In the genomic region with DNA sequence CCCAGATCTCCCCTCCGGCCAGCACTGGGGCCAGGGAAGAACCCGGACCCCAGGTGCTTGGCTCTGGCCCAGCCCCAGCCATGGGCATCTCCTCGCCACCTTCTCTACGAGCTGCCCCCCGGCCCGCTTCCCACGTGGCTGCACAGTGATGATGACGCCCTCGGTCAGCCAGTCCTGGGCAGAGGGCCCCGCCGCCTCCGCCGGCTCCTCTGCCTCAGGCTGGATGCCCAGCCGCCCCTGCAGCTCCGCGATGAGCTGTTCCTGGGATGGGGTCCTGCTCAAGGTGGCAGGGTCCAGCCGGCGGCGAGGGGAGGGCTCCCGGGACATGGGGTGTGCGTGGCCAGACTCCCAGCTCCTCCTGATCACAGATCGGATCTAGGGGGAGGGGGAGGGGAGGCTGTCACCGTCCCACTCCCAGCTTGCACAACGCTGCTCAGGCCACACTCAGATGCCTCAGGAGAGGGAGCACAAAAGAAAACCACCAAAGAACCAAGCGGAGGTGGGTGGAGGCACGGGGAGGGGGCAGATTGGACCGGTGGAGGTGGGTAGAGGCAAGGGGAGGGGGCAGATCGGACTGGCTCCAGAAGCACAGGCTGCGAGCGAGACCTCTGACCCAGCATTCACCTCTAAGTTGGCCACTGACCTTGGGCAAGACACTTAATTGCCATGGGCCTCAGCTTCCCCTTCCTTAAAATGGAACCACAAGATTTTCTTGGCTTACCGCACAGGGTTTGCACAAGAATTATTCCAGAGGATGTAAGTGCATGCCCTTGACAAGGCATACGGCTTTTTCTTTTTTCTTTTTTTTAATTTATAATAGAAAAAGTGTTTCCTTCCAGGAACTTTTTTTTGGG, we compare ENCODE assay signal across 1 cellular context.
TF ChIP-seq lines count a peak whose summit lies in the region.

No MANE protein-coding gene starts in this region.

TF ChIP-seq in K562, 482 proteins besides CTCF, POLR2A, EP300 and RAD21 (continued from another document):
- TF ChIP-seq, protein P1, sequence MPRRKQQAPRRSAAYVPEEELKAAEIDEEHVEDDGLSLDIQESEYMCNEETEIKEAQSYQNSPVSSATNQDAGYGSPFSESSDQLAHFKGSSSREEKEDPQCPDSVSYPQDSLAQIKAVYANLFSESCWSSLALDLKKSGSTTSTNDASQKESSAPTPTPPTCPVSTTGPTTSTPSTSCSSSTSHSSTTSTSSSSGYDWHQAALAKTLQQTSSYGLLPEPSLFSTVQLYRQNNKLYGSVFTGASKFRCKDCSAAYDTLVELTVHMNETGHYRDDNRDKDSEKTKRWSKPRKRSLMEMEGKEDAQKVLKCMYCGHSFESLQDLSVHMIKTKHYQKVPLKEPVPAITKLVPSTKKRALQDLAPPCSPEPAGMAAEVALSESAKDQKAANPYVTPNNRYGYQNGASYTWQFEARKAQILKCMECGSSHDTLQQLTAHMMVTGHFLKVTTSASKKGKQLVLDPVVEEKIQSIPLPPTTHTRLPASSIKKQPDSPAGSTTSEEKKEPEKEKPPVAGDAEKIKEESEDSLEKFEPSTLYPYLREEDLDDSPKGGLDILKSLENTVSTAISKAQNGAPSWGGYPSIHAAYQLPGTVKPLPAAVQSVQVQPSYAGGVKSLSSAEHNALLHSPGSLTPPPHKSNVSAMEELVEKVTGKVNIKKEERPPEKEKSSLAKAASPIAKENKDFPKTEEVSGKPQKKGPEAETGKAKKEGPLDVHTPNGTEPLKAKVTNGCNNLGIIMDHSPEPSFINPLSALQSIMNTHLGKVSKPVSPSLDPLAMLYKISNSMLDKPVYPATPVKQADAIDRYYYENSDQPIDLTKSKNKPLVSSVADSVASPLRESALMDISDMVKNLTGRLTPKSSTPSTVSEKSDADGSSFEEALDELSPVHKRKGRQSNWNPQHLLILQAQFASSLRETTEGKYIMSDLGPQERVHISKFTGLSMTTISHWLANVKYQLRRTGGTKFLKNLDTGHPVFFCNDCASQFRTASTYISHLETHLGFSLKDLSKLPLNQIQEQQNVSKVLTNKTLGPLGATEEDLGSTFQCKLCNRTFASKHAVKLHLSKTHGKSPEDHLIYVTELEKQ (CRISPR knock-in tag; IDR thresholded peaks at IDR 0.05): no peak
- TF ChIP-seq JUN (IDR thresholded peaks at IDR 0.05; ENCODE audit: borderline replicate concordance, low read depth, low read length) (no peak), JUN (CRISPR knock-in tag; IDR thresholded peaks at IDR 0.05; ENCODE audit: borderline replicate concordance) (no peak), NRF1 (conservative IDR thresholded peaks at IDR 0.05 in 1 of 2, IDR thresholded peaks at IDR 0.05 in 1 of 2) (no peak), ESRRA (IDR thresholded peaks at IDR 0.05; ENCODE audit: borderline replicate concordance, low read depth) (peak; percentile 23; the same call in 1 of the 2 replicates), STAT5A (IDR thresholded peaks at IDR 0.05; ENCODE audit: borderline replicate concordance, low read length) (no peak), MITF (IDR thresholded peaks at IDR 0.05) (no peak), HMG20B (CRISPR knock-in tag; IDR thresholded peaks at IDR 0.05) (no peak), ZNF175 (CRISPR knock-in tag; IDR thresholded peaks at IDR 0.05; ENCODE audit: low read depth) (no peak), KAT2B (IDR thresholded peaks at IDR 0.05; ENCODE audit: low read depth, low read length) (no peak), KDM1A (IDR thresholded peaks at IDR 0.05) (peak in 1 of 2 experiments; percentile 68; a peak in 1 of 4 replicates)
- TF ChIP-seq, protein P2, sequence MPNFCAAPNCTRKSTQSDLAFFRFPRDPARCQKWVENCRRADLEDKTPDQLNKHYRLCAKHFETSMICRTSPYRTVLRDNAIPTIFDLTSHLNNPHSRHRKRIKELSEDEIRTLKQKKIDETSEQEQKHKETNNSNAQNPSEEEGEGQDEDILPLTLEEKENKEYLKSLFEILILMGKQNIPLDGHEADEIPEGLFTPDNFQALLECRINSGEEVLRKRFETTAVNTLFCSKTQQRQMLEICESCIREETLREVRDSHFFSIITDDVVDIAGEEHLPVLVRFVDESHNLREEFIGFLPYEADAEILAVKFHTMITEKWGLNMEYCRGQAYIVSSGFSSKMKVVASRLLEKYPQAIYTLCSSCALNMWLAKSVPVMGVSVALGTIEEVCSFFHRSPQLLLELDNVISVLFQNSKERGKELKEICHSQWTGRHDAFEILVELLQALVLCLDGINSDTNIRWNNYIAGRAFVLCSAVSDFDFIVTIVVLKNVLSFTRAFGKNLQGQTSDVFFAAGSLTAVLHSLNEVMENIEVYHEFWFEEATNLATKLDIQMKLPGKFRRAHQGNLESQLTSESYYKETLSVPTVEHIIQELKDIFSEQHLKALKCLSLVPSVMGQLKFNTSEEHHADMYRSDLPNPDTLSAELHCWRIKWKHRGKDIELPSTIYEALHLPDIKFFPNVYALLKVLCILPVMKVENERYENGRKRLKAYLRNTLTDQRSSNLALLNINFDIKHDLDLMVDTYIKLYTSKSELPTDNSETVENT (CRISPR knock-in tag; IDR thresholded peaks at IDR 0.05): no peak
- TF ChIP-seq, protein P3, sequence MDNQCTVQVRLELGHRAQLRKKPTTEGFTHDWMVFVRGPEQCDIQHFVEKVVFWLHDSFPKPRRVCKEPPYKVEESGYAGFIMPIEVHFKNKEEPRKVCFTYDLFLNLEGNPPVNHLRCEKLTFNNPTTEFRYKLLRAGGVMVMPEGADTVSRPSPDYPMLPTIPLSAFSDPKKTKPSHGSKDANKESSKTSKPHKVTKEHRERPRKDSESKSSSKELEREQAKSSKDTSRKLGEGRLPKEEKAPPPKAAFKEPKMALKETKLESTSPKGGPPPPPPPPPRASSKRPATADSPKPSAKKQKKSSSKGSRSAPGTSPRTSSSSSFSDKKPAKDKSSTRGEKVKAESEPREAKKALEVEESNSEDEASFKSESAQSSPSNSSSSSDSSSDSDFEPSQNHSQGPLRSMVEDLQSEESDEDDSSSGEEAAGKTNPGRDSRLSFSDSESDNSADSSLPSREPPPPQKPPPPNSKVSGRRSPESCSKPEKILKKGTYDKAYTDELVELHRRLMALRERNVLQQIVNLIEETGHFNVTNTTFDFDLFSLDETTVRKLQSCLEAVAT (IDR thresholded peaks at IDR 0.05): no peak
- TF ChIP-seq, protein P4, sequence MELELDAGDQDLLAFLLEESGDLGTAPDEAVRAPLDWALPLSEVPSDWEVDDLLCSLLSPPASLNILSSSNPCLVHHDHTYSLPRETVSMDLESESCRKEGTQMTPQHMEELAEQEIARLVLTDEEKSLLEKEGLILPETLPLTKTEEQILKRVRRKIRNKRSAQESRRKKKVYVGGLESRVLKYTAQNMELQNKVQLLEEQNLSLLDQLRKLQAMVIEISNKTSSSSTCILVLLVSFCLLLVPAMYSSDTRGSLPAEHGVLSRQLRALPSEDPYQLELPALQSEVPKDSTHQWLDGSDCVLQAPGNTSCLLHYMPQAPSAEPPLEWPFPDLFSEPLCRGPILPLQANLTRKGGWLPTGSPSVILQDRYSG (tag; conservative IDR thresholded peaks at IDR 0.05; ENCODE audit: low read depth): no peak
- TF ChIP-seq, protein P5, sequence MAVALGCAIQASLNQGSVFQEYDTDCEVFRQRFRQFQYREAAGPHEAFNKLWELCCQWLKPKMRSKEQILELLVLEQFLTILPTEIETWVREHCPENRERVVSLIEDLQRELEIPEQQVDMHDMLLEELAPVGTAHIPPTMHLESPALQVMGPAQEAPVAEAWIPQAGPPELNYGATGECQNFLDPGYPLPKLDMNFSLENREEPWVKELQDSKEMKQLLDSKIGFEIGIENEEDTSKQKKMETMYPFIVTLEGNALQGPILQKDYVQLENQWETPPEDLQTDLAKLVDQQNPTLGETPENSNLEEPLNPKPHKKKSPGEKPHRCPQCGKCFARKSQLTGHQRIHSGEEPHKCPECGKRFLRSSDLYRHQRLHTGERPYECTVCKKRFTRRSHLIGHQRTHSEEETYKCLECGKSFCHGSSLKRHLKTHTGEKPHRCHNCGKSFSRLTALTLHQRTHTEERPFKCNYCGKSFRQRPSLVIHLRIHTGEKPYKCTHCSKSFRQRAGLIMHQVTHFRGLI (CRISPR knock-in tag; IDR thresholded peaks at IDR 0.05): no peak
